Comparison of ENCODE assay signal across 19 cellular contexts in the genomic region with DNA sequence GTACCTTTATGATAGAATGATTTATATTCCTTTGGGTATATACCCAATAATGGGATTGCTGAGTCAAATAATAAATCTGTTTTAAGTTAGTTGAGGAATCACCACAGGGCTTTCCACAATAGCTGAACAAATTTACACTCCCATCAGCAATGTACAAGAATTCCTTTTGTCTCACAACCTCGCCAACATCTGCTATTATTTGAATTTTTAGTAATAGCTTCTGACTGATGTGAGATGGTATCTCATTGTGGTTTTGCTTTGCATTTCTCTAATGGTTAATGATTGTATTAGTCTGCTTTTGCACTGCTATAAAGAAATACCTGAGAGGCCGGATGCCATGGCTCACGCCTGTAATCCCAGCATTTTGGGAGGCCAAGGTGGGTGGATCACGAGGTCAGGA.
"Had no signal": no experiment of that assay in that cellular context is flagged by ENCODE, and none has a peak within 500 bp of the region (broad histone marks: within the 10 kb centered on the region; RNA-seq: fewer than 3 reads in every experiment).

No MANE protein-coding gene starts in this region.

- ATAC-seq: heart right ventricle; left lobe of liver; naive thymus-derived CD4-positive, alpha-beta T cell; psoas muscle; right lobe of liver; stimulated activated effector memory CD8-positive, alpha-beta T cell treated with anti-CD3 and anti-CD28 coated beads, Interleukin-12 subunit alpha, Interleukin-12 subunit beta, amount 100 ng/mL, for 72 hours; stimulated activated naive CD8-positive, alpha-beta T cell treated with anti-CD3 and anti-CD28 coated beads, Interleukin-15, Interleukin-2, amounts not matched to agents 100 U/mL and 50 U/mL, for 24 hours had no signal

- H3K27me3 Mint-ChIP-seq: naive thymus-derived CD4-positive, alpha-beta T cell had no signal

- H3K27ac Mint-ChIP-seq: naive thymus-derived CD4-positive, alpha-beta T cell; stimulated activated effector memory CD8-positive, alpha-beta T cell treated with anti-CD3 and anti-CD28 coated beads, Interleukin-12 subunit alpha, Interleukin-12 subunit beta, amount 100 ng/mL, for 72 hours had no signal

- DNase-seq: dorsolateral prefrontal cortex; effector CD8-positive, alpha-beta T cell; heart right ventricle; hypothalamus; kidney glomerular epithelial cell; mammary epithelial cell; naive thymus-derived CD4-positive, alpha-beta T cell; psoas muscle; retina; right lobe of liver; stimulated activated CD4-positive, alpha-beta T cell treated with anti-CD3 and anti-CD28 coated beads, Interleukin-4, amount 100 ng/mL, for 1 hour; stimulated activated CD8-positive, alpha-beta memory T cell treated with anti-CD3 and anti-CD28 coated beads, Interleukin-4, amount 100 ng/mL, for 48 hours; stimulated activated naive CD8-positive, alpha-beta T cell treated with anti-CD3 and anti-CD28 coated beads, Interleukin-15, Interleukin-2, amounts not matched to agents 100 U/mL and 50 U/mL, for 24 hours; tibial artery; upper lobe of left lung; uterus had no signal

- H3K27me3 ChIP-seq: dorsolateral prefrontal cortex, heart right ventricle, neutrophil, right lobe of liver, tibial artery, upper lobe of left lung, uterus had no signal

- H3K4me3 ChIP-seq: dorsolateral prefrontal cortex, heart right ventricle, psoas muscle, right lobe of liver, tibial artery, upper lobe of left lung, uterus had no signal

- H3K27ac ChIP-seq: dorsolateral prefrontal cortex, heart right ventricle, neutrophil, psoas muscle, right lobe of liver, tibial artery, upper lobe of left lung, uterus had no signal

- H3K36me3 ChIP-seq: heart right ventricle, neutrophil, right lobe of liver, tibial artery, upper lobe of left lung, uterus had no signal

- H3K4me3 Mint-ChIP-seq: naive thymus-derived CD4-positive, alpha-beta T cell; stimulated activated effector memory CD8-positive, alpha-beta T cell treated with anti-CD3 and anti-CD28 coated beads, Interleukin-12 subunit alpha, Interleukin-12 subunit beta, amount 100 ng/mL, for 72 hours had no signal

- H3K36me3 Mint-ChIP-seq: naive thymus-derived CD4-positive, alpha-beta T cell; stimulated activated effector memory CD8-positive, alpha-beta T cell treated with anti-CD3 and anti-CD28 coated beads, Interleukin-12 subunit alpha, Interleukin-12 subunit beta, amount 100 ng/mL, for 72 hours had no signal

- H3K4me1 ChIP-seq: heart right ventricle, psoas muscle, right lobe of liver, tibial artery, upper lobe of left lung, uterus had no signal

- H3K4me1 Mint-ChIP-seq: naive thymus-derived CD4-positive, alpha-beta T cell; stimulated activated effector memory CD8-positive, alpha-beta T cell treated with anti-CD3 and anti-CD28 coated beads, Interleukin-12 subunit alpha, Interleukin-12 subunit beta, amount 100 ng/mL, for 72 hours had no signal

- H3K9me3 ChIP-seq: neutrophil, right lobe of liver, tibial artery, uterus had no signal
